In the genomic region with DNA sequence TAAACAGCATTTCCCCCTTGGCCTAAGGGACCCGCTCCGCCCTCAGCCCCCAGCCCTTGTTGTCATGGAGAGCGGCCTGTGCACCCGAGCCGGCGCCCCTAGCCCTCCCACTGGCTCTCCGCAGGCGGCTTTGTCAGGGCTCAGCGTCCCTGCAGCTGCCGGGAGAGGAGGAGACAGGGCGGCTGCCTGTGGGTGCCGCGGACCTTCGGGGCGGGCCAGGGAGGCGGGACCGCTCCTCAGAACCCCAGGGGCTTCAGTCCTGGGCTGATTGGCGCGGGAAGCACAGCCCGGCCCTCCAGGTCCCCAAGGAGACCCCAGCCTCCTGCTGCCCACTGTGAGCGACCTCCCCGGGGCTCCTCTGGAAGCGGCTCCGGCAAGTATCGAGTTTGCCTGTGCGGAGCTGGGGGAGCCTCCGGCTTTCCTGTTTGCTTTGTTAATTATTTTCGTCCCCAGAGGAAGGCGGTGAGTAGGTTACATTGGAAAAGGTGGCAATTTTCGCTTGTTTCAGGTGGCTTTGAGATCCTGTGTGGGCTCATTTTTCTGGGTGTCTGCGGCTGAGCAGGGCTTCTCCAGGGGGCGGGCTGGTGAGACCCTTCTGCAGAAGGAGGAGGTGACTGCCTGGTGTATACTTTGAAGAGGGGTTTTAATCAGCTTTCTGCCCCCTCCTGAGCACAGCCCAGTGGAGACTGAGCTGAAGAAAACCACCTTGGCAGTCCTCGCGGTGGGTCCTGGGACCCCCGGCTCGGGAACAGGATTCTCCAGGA, we compare ENCODE assay signal across 1 cellular context.
TF ChIP-seq lines count a peak whose summit lies in the region.

A gene with protein sequence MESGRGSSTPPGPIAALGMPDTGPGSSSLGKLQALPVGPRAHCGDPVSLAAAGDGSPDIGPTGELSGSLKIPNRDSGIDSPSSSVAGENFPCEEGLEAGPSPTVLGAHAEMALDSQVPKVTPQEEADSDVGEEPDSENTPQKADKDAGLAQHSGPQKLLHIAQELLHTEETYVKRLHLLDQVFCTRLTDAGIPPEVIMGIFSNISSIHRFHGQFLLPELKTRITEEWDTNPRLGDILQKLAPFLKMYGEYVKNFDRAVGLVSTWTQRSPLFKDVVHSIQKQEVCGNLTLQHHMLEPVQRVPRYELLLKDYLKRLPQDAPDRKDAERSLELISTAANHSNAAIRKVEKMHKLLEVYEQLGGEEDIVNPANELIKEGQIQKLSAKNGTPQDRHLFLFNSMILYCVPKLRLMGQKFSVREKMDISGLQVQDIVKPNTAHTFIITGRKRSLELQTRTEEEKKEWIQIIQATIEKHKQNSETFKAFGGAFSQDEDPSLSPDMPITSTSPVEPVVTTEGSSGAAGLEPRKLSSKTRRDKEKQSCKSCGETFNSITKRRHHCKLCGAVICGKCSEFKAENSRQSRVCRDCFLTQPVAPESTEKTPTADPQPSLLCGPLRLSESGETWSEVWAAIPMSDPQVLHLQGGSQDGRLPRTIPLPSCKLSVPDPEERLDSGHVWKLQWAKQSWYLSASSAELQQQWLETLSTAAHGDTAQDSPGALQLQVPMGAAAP (plus strand): TSS at position 256 of the 764 bp plus-strand sequence. CDS start 28,734 bp downstream, outside the sequence.

TF ChIP-seq in HepG2, 621 proteins besides CTCF, POLR2A, EP300 and RAD21 (continued from another document):
- TF ChIP-seq, protein P1, sequence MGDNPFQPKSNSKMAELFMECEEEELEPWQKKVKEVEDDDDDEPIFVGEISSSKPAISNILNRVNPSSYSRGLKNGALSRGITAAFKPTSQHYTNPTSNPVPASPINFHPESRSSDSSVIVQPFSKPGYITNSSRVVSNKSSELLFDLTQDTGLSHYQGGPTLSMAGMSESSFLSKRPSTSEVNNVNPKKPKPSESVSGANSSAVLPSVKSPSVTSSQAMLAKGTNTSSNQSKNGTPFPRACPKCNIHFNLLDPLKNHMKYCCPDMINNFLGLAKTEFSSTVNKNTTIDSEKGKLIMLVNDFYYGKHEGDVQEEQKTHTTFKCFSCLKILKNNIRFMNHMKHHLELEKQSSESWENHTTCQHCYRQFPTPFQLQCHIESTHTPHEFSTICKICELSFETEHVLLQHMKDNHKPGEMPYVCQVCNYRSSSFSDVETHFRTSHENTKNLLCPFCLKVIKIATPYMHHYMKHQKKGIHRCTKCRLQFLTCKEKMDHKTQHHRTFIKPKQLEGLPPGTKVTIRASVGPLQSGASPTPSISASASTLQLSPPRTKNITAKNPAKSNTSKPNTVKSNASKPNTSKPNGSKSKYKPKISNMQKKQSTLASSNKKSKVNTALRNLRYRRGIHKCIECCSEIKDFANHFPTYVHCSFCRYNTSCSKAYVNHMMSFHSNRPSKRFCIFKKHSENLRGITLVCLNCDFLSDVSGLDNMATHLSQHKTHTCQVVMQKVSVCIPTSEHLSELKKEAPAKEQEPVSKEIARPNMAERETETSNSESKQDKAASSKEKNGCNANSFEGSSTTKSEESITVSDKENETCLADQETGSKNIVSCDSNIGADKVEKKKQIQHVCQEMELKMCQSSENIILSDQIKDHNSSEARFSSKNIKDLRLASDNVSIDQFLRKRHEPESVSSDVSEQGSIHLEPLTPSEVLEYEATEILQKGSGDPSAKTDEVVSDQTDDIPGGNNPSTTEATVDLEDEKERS (CRISPR knock-in tag; IDR thresholded peaks at IDR 0.05) = no peak
- 0 out of 2 replicates have a peak, but pooled peaks have one; percentile 60 for TF ChIP-seq ZNF292 (CRISPR knock-in tag; IDR thresholded peaks at IDR 0.05; ENCODE audit: borderline replicate concordance, low read depth)
- TF ChIP-seq, protein P2, sequence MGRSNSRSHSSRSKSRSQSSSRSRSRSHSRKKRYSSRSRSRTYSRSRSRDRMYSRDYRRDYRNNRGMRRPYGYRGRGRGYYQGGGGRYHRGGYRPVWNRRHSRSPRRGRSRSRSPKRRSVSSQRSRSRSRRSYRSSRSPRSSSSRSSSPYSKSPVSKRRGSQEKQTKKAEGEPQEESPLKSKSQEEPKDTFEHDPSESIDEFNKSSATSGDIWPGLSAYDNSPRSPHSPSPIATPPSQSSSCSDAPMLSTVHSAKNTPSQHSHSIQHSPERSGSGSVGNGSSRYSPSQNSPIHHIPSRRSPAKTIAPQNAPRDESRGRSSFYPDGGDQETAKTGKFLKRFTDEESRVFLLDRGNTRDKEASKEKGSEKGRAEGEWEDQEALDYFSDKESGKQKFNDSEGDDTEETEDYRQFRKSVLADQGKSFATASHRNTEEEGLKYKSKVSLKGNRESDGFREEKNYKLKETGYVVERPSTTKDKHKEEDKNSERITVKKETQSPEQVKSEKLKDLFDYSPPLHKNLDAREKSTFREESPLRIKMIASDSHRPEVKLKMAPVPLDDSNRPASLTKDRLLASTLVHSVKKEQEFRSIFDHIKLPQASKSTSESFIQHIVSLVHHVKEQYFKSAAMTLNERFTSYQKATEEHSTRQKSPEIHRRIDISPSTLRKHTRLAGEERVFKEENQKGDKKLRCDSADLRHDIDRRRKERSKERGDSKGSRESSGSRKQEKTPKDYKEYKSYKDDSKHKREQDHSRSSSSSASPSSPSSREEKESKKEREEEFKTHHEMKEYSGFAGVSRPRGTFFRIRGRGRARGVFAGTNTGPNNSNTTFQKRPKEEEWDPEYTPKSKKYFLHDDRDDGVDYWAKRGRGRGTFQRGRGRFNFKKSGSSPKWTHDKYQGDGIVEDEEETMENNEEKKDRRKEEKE (IDR thresholded peaks at IDR 0.05) = no peak
